In the genomic region with DNA sequence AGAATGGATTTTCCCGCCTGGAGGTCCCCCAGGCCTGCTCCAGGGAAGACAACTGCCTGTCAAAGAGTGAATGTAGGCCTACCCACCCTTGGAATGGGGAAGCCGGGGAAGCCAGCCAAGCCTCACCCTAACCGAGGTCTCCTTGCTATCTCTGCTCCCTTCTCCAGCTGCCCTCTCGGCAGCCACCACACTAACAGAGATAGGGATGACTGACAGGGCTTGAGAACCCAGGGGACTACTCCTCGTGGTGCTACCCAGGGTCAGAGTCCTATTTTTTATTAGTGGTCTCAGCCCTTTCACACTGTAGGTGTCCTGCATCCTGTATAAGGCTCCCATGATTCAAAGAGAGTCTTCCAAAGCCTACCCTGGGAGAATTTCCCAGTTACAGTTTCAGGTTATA, we compare ENCODE assay signal across 32 cellular contexts.
"Had no signal": no experiment of that assay in that cellular context is flagged by ENCODE, and none has a peak within 500 bp of the region (broad histone marks: within the 10 kb centered on the region; RNA-seq: fewer than 3 reads in every experiment).

No MANE protein-coding gene starts in this region.

- H3K4me3 ChIP-seq: PC-9 had no signal

- H3K36me3 ChIP-seq: WERI-Rb-1 had no signal

- H3K27ac ChIP-seq: PC-9, RWPE1, WERI-Rb-1 had no signal

- H2AFZ ChIP-seq: PC-9 had no signal

- H3K4me2 ChIP-seq: PC-9 had no signal

- DNase-seq: activated CD4-positive, alpha-beta memory T cell treated with anti-CD3 and anti-CD28 coated beads, Interleukin-2, amount 10 ng/mL, durations not matched to agents 7 days and 5 days; activated CD4-positive, alpha-beta T cell treated with anti-CD3 and anti-CD28 coated beads for 1 hour; activated CD4-positive, alpha-beta T cell treated with anti-CD3 and anti-CD28 coated beads for 48 hours; activated CD4-positive, CD25-positive, alpha-beta regulatory T cell; activated CD8-positive, alpha-beta memory T cell treated with anti-CD3 and anti-CD28 coated beads for 24 hours; activated CD8-positive, alpha-beta memory T cell treated with anti-CD3 and anti-CD28 coated beads, Interleukin-2, amount 10 ng/mL, durations not matched to agents 7 days and 5 days; activated CD8-positive, alpha-beta memory T cell treated with anti-CD3 and anti-CD28 coated beads, Interleukin-2, amount 50 U/mL, for 48 hours; activated effector memory CD4-positive, alpha-beta T cell treated with Interleukin-2 at 50 U/mL for 16 hours; activated naive CD4-positive, alpha-beta T cell treated with anti-CD3 and anti-CD28 coated beads, Interleukin-2, amount 10 ng/mL, durations not matched to agents 7 days and 5 days; activated naive CD8-positive, alpha-beta T cell treated with anti-CD3 and anti-CD28 coated beads, Interleukin-2, amount 50 U/mL, for 24 hours; activated T-cell treated with anti-CD3 and anti-CD28 coated beads, Interleukin-2, amount 50 U/mL, for 48 hours; anterior cingulate cortex; caudate nucleus; cerebellar nuclear complex; NCI-H1092 treated with DMSO at 0.1 percent for 48 hours; NCI-H1417 treated with DMSO at 0.1 percent for 48 hours; NCI-H187 treated with DMSO at 0.1 percent for 48 hours; NCI-H2081; NCI-H2171 treated with DMSO at 0.1 percent for 48 hours; NCI-H2227 treated with DMSO at 0.1 percent for 48 hours; NCI-H446 treated with DMSO at 0.1 percent for 48 hours; NCI-H524; NCI-H69; NCI-H82; NK-92 treated with Interleukin-12 subunit alpha and Interleukin-12 subunit beta, amount 100 ng/mL, for 24 hours; PC-9; SIG-M5; SW 1271; T-helper 1 cell; T1000; WERI-Rb-1 had no signal
